Comparison of ENCODE assay signal across 18 cellular contexts in genomic region chr2:74947703-74948102, GRCh38. TPM values are rescaled to one million over a fixed set of nuclear protein-coding genes. Genes with fewer than 3 reads are reported as not detected.
DNase-seq lines count a peak whose midpoint lies in the region; ATAC-seq and TF ChIP-seq lines count a peak whose summit lies in the region.
"Had no signal": no experiment of that assay in that cellular context is flagged by ENCODE, and none has a peak within 500 bp of the region (broad histone marks: within the 10 kb centered on the region; RNA-seq: fewer than 3 reads in every experiment).

No MANE protein-coding gene starts in this region.

- intact Hi-C loops in HCT116 (cut with micrococcal nuclease), result no loop called here
- intact Hi-C loops in OCI-LY7 (cut with micrococcal nuclease; ENCODE audit: unreplicated experiment), result no loop called here

- no peak overlapping the region for H3K4me3 ChIP-seq in HCT116 (replicated peaks in 1 of 2; ENCODE audit: low read depth in 1 of 2, low read length in 2 of 2)
- H3K4me3 ChIP-seq in OCI-LY7 (ENCODE audit: low read depth, low read length, poor library complexity, severe bottlenecking), result no peak overlapping the region
- H3K4me3 ChIP-seq: SK-N-MC had no signal

- RAD21 ChIA-PET in HCT116 (lab: Charles Lee; ENCODE audit: low non-redundant PET in 1 of 2, low total read pairs in 2 of 2, uncharacterized antibody in 2 of 2, unreplicated experiment in 2 of 2), result no interaction called here

- TF ChIP-seq POLR2A in HCT116 (IDR thresholded peaks at IDR 0.05; ENCODE audit: borderline replicate concordance, extremely low read depth, insufficient read depth, insufficient read length), result no peak

- no peak for TF ChIP-seq CTCF in HCT116 (IDR thresholded peaks at IDR 0.05 in 2 of 3, conservative IDR thresholded peaks at IDR 0.05 in 1 of 3; ENCODE audit: borderline replicate concordance in 1 of 3, insufficient read depth in 1 of 3, low read depth in 2 of 3, low read length in 2 of 3)
- TF ChIP-seq CTCF in WTC11 (IDR thresholded peaks at IDR 0.05), result no peak
- TF ChIP-seq CTCF in OCI-LY7 (conservative IDR thresholded peaks at IDR 0.05; ENCODE audit: low read length), result no peak

- no peaks in the 10 kb centered on the region for H4K20me1 ChIP-seq in HCT116 (ENCODE audit: insufficient read depth)
- H4K20me1 ChIP-seq in OCI-LY7 (ENCODE audit: insufficient read depth, low read length), result no peaks in the 10 kb centered on the region

- no peak overlapping the region for H3K4me3 Mint-ChIP-seq in WTC11

- H3K9me3 ChIP-seq in HCT116 (ENCODE audit: control insufficient read depth in 1 of 2, insufficient read depth in 1 of 2, low read depth in 1 of 2, low read length in 2 of 2), result no peaks in the 10 kb centered on the region
- peaks cover 26% of the 10 kb centered on the region for H3K9me3 ChIP-seq in OCI-LY7 (ENCODE audit: low read length)

- no peak overlapping the region for H3K27ac ChIP-seq in HCT116 (ENCODE audit: low read depth, low read length)
- no peak overlapping the region for H3K27ac ChIP-seq in OCI-LY7 (ENCODE audit: low read depth, low read length, poor library complexity, severe bottlenecking)
- H3K27ac ChIP-seq: 22Rv1, KMS-11, SK-N-MC had no signal

- H3K36me3 Mint-ChIP-seq in WTC11, result peaks cover 42% of the 10 kb centered on the region

- H3K9me2 ChIP-seq in HCT116 (ENCODE audit: insufficient read depth) (no peaks in the 10 kb centered on the region), OCI-LY7 (ENCODE audit: insufficient read depth, low read length) (no peaks in the 10 kb centered on the region)

- no peaks in the 10 kb centered on the region for H3K36me3 ChIP-seq in HCT116 (ENCODE audit: control insufficient read depth in 1 of 2, insufficient read depth in 2 of 2, low read length in 2 of 2)
- H3K36me3 ChIP-seq in OCI-LY7 (ENCODE audit: insufficient read depth, low read length), result peaks cover 43% of the 10 kb centered on the region

- TF ChIP-seq RAD21 in HCT116 (IDR thresholded peaks at IDR 0.05; ENCODE audit: low read depth), result no peak

- H3K4me1 Mint-ChIP-seq in WTC11, result peaks cover 15% of the 10 kb centered on the region

- CTCF ChIA-PET in HCT116 (lab: Charles Lee) (no interaction called here), WTC11 (lab: Charles Lee) (interaction anchor here (1.0 kb wide), 2 partner anchors 28 to 117 kb away, joined by 3 read pairs; no protein-coding TSS in a partner anchor), OCI-LY7 (lab: Charles Lee; ENCODE audit: unreplicated experiment) (no interaction called here)

- peaks cover 0 to 5% of the 10 kb centered on the region in 2 experiments; a peak in 1 of 4 replicates for H3K4me1 ChIP-seq in HCT116 (ENCODE audit: control insufficient read depth in 1 of 2, insufficient read depth in 2 of 2, low read length in 2 of 2)
- H3K4me1 ChIP-seq in OCI-LY7 (ENCODE audit: insufficient read depth, low read length, poor library complexity, severe bottlenecking), result peaks cover 8% of the 10 kb centered on the region

- H3K27me3 ChIP-seq in HCT116 (ENCODE audit: insufficient read depth, low read length), result no peaks in the 10 kb centered on the region; the same call in 1 of the 2 replicates

- DNase-seq in DMS53 (lab: John Stamatoyannopoulos, UW), result peak; percentile 39
- DNase-seq in DMS53 treated with DMSO at 0.1 percent for 48 hours (lab: John Stamatoyannopoulos, UW; ENCODE audit: unreplicated experiment), result no peak
- no peak for DNase-seq in HCT116 (ENCODE audit: low read depth, low spot score)
- DNase-seq in WTC11 (ENCODE audit: low spot score), result peak; percentile 73
- DNase-seq in iPS-NIHi11 (ENCODE audit: low spot score), result peak; percentile 47
- DNase-seq in activated T-cell treated with anti-CD3 and anti-CD28 coated beads, Interleukin-2, amount 50 U/mL, for 48 hours, result no peak
- DNase-seq in OCI-LY7 (ENCODE audit: low spot score), result no peak
- DNase-seq in NCI-H146 (lab: John Stamatoyannopoulos, UW), result no peak
- DNase-seq: C1 segment of cervical spinal cord; DMS153; NCI-H1105; NCI-H187 treated with DMSO at 0.1 percent for 48 hours; NCI-H2227 treated with DMSO at 0.1 percent for 48 hours; NCI-H524 treated with DMSO at 0.1 percent for 48 hours; NK-92 treated with Interleukin-12 subunit alpha and Interleukin-12 subunit beta, amount 100 ng/mL, for 24 hours had no signal

- H3K9ac ChIP-seq in HCT116 (ENCODE audit: low read length), result no peak overlapping the region
- H3K9ac ChIP-seq: KMS-11 had no signal

- H3K27me3 Mint-ChIP-seq in WTC11 (ENCODE audit: low read depth), result no peaks in the 10 kb centered on the region; the same call in 1 of the 2 replicates

- H3K79me2 ChIP-seq in HCT116 (ENCODE audit: insufficient read depth, low read length) (no peaks in the 10 kb centered on the region), OCI-LY7 (ENCODE audit: insufficient read depth, low read depth, low read length) (peaks cover 17% of the 10 kb centered on the region; the same call in 1 of the 2 replicates)

- ATAC-seq in HCT116 (no peak), WTC11 (peak; percentile 97)

- H2AFZ ChIP-seq in HCT116 (ENCODE audit: low read depth, low read length, poor library complexity, severe bottlenecking) (no peak overlapping the region), OCI-LY7 (ENCODE audit: low read length) (no peak overlapping the region)

- no TSS peak for BruUV-seq in HCT116 (replicated peaks; lab: Mats Ljungman, UMichigan)
- BruUV-seq in OCI-LY7 (replicated peaks; lab: Mats Ljungman, UMichigan), result no TSS peak

- POLR2A ChIA-PET in HCT116 (lab: Charles Lee), result no interaction called here
- POLR2A ChIA-PET in WTC11 (lab: Charles Lee), result no interaction called here
- POLR2A ChIA-PET in OCI-LY7 (lab: Charles Lee), result no interaction called here

- no peak overlapping the region for H3K27ac Mint-ChIP-seq in WTC11

- peaks cover 51% of the 10 kb centered on the region for H3K9me3 Mint-ChIP-seq in WTC11

- H3K4me2 ChIP-seq in HCT116 (ENCODE audit: low read length), result no peak overlapping the region
- no peak overlapping the region for H3K4me2 ChIP-seq in OCI-LY7 (ENCODE audit: low read length)
- H3K4me2 ChIP-seq: KMS-11 had no signal

TF ChIP-seq in HCT116, 20 proteins besides CTCF, POLR2A, EP300 and RAD21:
- TF ChIP-seq SRF (IDR thresholded peaks at IDR 0.05; ENCODE audit: low read depth) (peak; percentile 71; the same call in 1 of the 2 replicates), EGR1 (IDR thresholded peaks at IDR 0.05; ENCODE audit: low read depth) (no peak)

TF ChIP-seq in WTC11, 78 proteins besides CTCF, POLR2A, EP300 and RAD21:
- peak; percentile 45; the same call in 1 of the 2 replicates for TF ChIP-seq ZNF281 (CRISPR knock-in tag; IDR thresholded peaks at IDR 0.05)
- TF ChIP-seq ZSCAN18 (CRISPR knock-in tag; IDR thresholded peaks at IDR 0.05), result no peak
- TF ChIP-seq MXD4 (CRISPR knock-in tag; IDR thresholded peaks at IDR 0.05; ENCODE audit: borderline replicate concordance), result no peak

RNA-seq across cellular contexts. Expression of gene POLE4, which starts 10.7 kb away (rescaled TPM):
- total RNA-seq in HCT116 (2021; ENCODE audit: unreplicated experiment) (25.6 TPM), WTC11 (2021) (31.5 to 36.4 TPM (median 35.2 TPM) in 3 replicates), OCI-LY7 (2022) (49.0 and 52.3 TPM in 2 replicates)
- polyA plus RNA-seq in HCT116 (2012), result 19.2 and 20.2 TPM in 2 replicates
- 30.6 and 31.7 TPM in 2 replicates for total RNA-seq in OCI-LY7 (2014; rRNA removed; shearing (Covaris generic))

Comparison
In these comparisons a context has a peak if more than half of its experiments do, and no peak if none do; other contexts are left out.
1. DNase-seq: peak in DMS53 (single experiment), WTC11 (single experiment) and iPS-NIHi11 (single experiment); none in DMS53 treated with DMSO at 0.1 percent for 48 hours (single experiment), HCT116 (single experiment), activated T-cell treated with anti-CD3 and anti-CD28 coated beads, Interleukin-2, amount 50 U/mL, for 48 hours (0 of 2), OCI-LY7 (single experiment) and NCI-H146 (single experiment).